ENCODE assay signal across 8 cellular contexts in genomic region chr10:103554488-103555320, GRCh38.
DNase-seq lines count a peak whose midpoint lies in the region; ATAC-seq, FAIRE-seq and TF ChIP-seq lines count a peak whose summit lies in the region.

No MANE protein-coding gene starts in this region.

- H3K4me3 ChIP-seq in H7 (ENCODE audit: insufficient read depth, low read depth, low read length) (peak overlapping the region; percentile 47), K562 (peak overlapping the region; percentile 22; the same call in 1 of the 2 replicates), iPS-11a (ENCODE audit: low read depth, low read length) (peak overlapping the region; percentile 30), sigmoid colon (peak overlapping the region; percentile 16 to 55 (median 48))

- BruUV-seq in K562 (replicated peaks; lab: Mats Ljungman, UMichigan), result no TSS peak

- no peak for TF ChIP-seq RAD21 in K562 (CRISPR knock-in tag; conservative IDR thresholded peaks at IDR 0.05 in 1 of 2, IDR thresholded peaks at IDR 0.05 in 1 of 2)

- in situ Hi-C loops in K562 (cut with MboI), result no loop called here

- TF ChIP-seq EP300 in K562 (IDR thresholded peaks at IDR 0.05; ENCODE audit: low read length) (no peak), sigmoid colon (IDR thresholded peaks at IDR 0.05) (no peak)

- H3K9me3 ChIP-seq in K562 (replicated peaks; ENCODE audit: control insufficient read depth, insufficient read depth, low read depth, low read length), result no peaks in the 10 kb centered on the region
- no peaks in the 10 kb centered on the region for H3K9me3 ChIP-seq in sigmoid colon

- H3K36me3 ChIP-seq in H7 (replicated peaks; ENCODE audit: control insufficient read depth, insufficient read depth, low read length), result no peaks in the 10 kb centered on the region
- no peaks in the 10 kb centered on the region for H3K36me3 ChIP-seq in K562 (ENCODE audit: control insufficient read depth, insufficient read depth, low read length)
- H3K36me3 ChIP-seq in sigmoid colon, result no peaks in the 10 kb centered on the region

- H3K27ac ChIP-seq in K562 (ENCODE audit: extremely low read depth, low read depth, low read length), result no peak overlapping the region
- H3K27ac ChIP-seq in sigmoid colon, result no peak overlapping the region

- H3K9me1 ChIP-seq in K562 (ENCODE audit: control insufficient read depth, insufficient read depth, low read length), result no peaks in the 10 kb centered on the region

- no peak for TF ChIP-seq POLR2A in K562 (conservative IDR thresholded peaks at IDR 0.05)
- no peak for TF ChIP-seq POLR2A in sigmoid colon (IDR thresholded peaks at IDR 0.05)

- peaks cover 4% of the 10 kb centered on the region; the same call in 1 of the 2 replicates for H4K20me1 ChIP-seq in K562 (replicated peaks; ENCODE audit: control insufficient read depth, insufficient read depth, low read length)

- DNase-seq in AG08395 (ENCODE audit: low spot score) (peak; percentile 75), H7 (peak; percentile 92), OCI-M1 (lab: John Stamatoyannopoulos, UW) (peak; percentile 71), K562 (ENCODE audit: extremely low read depth in 1 of 4, low spot score in 3 of 4) (peak; percentile 60 to 87 (median 78)), sigmoid colon (peak; percentile 83), AML-193 (lab: John Stamatoyannopoulos, UW) (no peak)

- no peak overlapping the region; a peak in 1 of 4 replicates for H3K9ac ChIP-seq in K562 (ENCODE audit: insufficient read depth in 1 of 2, low read depth in 2 of 2, low read length in 2 of 2)

- intact Hi-C loops in K562 (cut with micrococcal nuclease), result no loop called here
- intact Hi-C loops in sigmoid colon (cut with DNase I), result loop anchor here (5.0 kb wide), 1 partner anchor 62 kb away; the partner anchor contains the start of gene NEURL1

- no peaks in the 10 kb centered on the region for H3K79me2 ChIP-seq in K562 (ENCODE audit: control insufficient read depth, insufficient read depth, low read length)

- POLR2A ChIA-PET in K562 (lab: Yijun Ruan, JAX), result interaction anchor here (0.6 to 0.8 kb wide), 2 partner anchors 14 to 85 kb away, joined by 3 to 4 read pairs; no protein-coding TSS in a partner anchor

- H3K4me1 ChIP-seq in K562 (replicated peaks in 1 of 2; ENCODE audit: control insufficient read depth in 2 of 2, insufficient read depth in 2 of 2, low read length in 2 of 2) (peaks cover 0 to 13% of the 10 kb centered on the region in 2 experiments; a peak in 3 of 5 replicates), sigmoid colon (peaks cover 0 to 19% (median 14%) of the 10 kb centered on the region in 4 donors)

- FAIRE-seq in K562 (lab: Jason Lieb, UNC), result peak; percentile 19

- peaks cover 10% of the 10 kb centered on the region for H3K27me3 ChIP-seq in H7 (ENCODE audit: control insufficient read depth, insufficient read depth, low read length)
- peaks cover 5 to 57% of the 10 kb centered on the region in 2 experiments; a peak in 4 of 5 replicates for H3K27me3 ChIP-seq in K562 (ENCODE audit: control insufficient read depth in 2 of 2, insufficient read depth in 2 of 2, low read length in 2 of 2)
- H3K27me3 ChIP-seq in sigmoid colon, result peaks cover 0 to 4% (median 2%) of the 10 kb centered on the region in 3 donors

- H3K4me2 ChIP-seq in K562 (ENCODE audit: insufficient read depth, low read length), result peak overlapping the region; percentile 10

- ATAC-seq in K562 (peak; percentile 92), GM19023 (IDR thresholded peaks at IDR 0.05; ENCODE audit: unreplicated experiment) (no peak)

- no peak overlapping the region for H2AFZ ChIP-seq in K562 (ENCODE audit: low read depth, low read length)

- CTCF ChIA-PET in K562 (lab: Yijun Ruan, JAX; ENCODE audit: low intra/inter-chr PET ratio), result no interaction called here

- TF ChIP-seq CTCF in K562 (IDR thresholded peaks at IDR 0.05 in 2 of 3, conservative IDR thresholded peaks at IDR 0.05 in 1 of 3; ENCODE audit: insufficient read depth in 2 of 3, low read depth in 1 of 3, low read length in 3 of 3) (no peak), sigmoid colon (IDR thresholded peaks at IDR 0.05) (no peak)

- WGBS in K562 (ENCODE audit: insufficient coverage, low coverage, missing lambda C conversion rate), result 0% methylated on average over 2 of the region's 43 CpGs
- WGBS in sigmoid colon, 2 donors, result 3 to 4% methylated on average over 43 of the region's 43 CpGs

TF ChIP-seq in K562, 482 proteins besides CTCF, POLR2A, EP300 and RAD21 (continues in another document):
- peak; percentile 56 to 93 for TF ChIP-seq FOXA3 (CRISPR knock-in tag; conservative IDR thresholded peaks at IDR 0.05 in 1 of 2, IDR thresholded peaks at IDR 0.05 in 1 of 2)
- no peak for TF ChIP-seq MED1 (CRISPR knock-in tag; IDR thresholded peaks at IDR 0.05; ENCODE audit: borderline replicate concordance)
- no peak for TF ChIP-seq ZNF668 (CRISPR knock-in tag; IDR thresholded peaks at IDR 0.05)
- no peak for TF ChIP-seq HMGXB4 (CRISPR knock-in tag; IDR thresholded peaks at IDR 0.05)
- TF ChIP-seq UBTF (IDR thresholded peaks at IDR 0.05; ENCODE audit: borderline replicate concordance in 1 of 2, low read depth in 2 of 2, low read length in 2 of 2), result 0 out of 4 replicates have a peak, but pooled peaks of 1 of the 2 experiments have one; percentile 36
- no peak for TF ChIP-seq TCFL5 (CRISPR knock-in tag; conservative IDR thresholded peaks at IDR 0.05)
- TF ChIP-seq ZNF316 (IDR thresholded peaks at IDR 0.05), result peak; percentile 64
- TF ChIP-seq NEUROD1 (IDR thresholded peaks at IDR 0.05; ENCODE audit: borderline replicate concordance, low read depth, low read length, partially characterized antibody), result no peak
- TF ChIP-seq HES1 (IDR thresholded peaks at IDR 0.05; ENCODE audit: low read depth), result 0 out of 2 replicates have a peak, but pooled peaks have one; percentile 39
- no peak for TF ChIP-seq BDP1 (IDR thresholded peaks at IDR 0.05; ENCODE audit: insufficient read depth, insufficient read length)
- TF ChIP-seq NRF1 (conservative IDR thresholded peaks at IDR 0.05 in 1 of 2, IDR thresholded peaks at IDR 0.05 in 1 of 2), result peak; percentile 51 to 62; a peak in 3 of 4 replicates
- peak in 1 of 2 experiments; percentile 23 for TF ChIP-seq E2F6 (IDR thresholded peaks at IDR 0.05; ENCODE audit: borderline replicate concordance in 1 of 2, extremely low read depth in 1 of 2, insufficient read depth in 1 of 2, insufficient read length in 1 of 2, low read depth in 1 of 2, low read length in 1 of 2, poor library complexity in 1 of 2, severe bottlenecking in 1 of 2)
- TF ChIP-seq CCNT2 (IDR thresholded peaks at IDR 0.05; ENCODE audit: borderline replicate concordance, extremely low read depth, insufficient read length, low read depth, low read length), result no peak
- TF ChIP-seq ZNF311 (CRISPR knock-in tag; IDR thresholded peaks at IDR 0.05), result no peak
- no peak for TF ChIP-seq PHB (CRISPR knock-in tag; IDR thresholded peaks at IDR 0.05)

Comparison
In these comparisons a context has a peak if more than half of its experiments do, and no peak if none do; other contexts are left out.
1. DNase-seq: peak in AG08395 (single experiment), H7 (single experiment), OCI-M1 (single experiment), K562 (4 of 4) and sigmoid colon (single experiment); none in AML-193 (0 of 2).
2. Peak in every context shown above with its lines, with median percentiles within 50 percentile points of each other: H3K4me3 ChIP-seq.